ENCODE assay signal across 18 cellular contexts in the genomic region with DNA sequence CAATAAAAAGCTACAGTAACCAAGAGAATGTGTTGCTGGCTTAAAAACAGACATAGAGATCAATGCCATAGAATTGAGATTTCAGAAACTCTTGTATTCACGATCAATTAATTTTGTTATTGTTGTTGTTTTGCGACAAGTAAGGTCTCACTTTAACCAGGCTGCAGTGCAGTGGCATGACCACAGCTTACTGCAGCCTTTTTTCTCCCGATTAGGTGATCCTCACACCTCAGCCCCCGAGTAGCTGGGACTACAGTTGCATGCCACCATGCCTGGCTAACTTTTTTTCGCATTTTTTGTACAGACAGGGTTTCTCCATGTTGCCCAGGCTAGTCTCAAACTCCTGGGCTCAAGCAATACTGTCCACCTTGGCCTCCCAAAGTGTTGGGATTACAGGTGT. TPM values are rescaled to one million over a fixed set of nuclear protein-coding genes. Genes with fewer than 3 reads are reported as not detected.
DNase-seq lines count a peak whose midpoint lies in the region; ATAC-seq and TF ChIP-seq lines count a peak whose summit lies in the region.
"Had no signal": no experiment of that assay in that cellular context is flagged by ENCODE, and none has a peak within 500 bp of the region (broad histone marks: within the 10 kb centered on the region; RNA-seq: fewer than 3 reads in every experiment).

No MANE protein-coding gene starts in this region.

- H3K4me2 ChIP-seq in mesendoderm (ENCODE audit: low read length): no peak overlapping the region

- no peak overlapping the region for H3K4me3 ChIP-seq in CD8-positive, alpha-beta memory T cell (ENCODE audit: low read length)
- H3K4me3 ChIP-seq in mesendoderm (ENCODE audit: low read length): no peak overlapping the region
- H3K4me3 ChIP-seq: GM23248, Peyer's patch had no signal

- no peak overlapping the region for H3K18ac ChIP-seq in mesendoderm (ENCODE audit: low read length)

- H3K4me3 Mint-ChIP-seq in activated CD4-positive, alpha-beta T cell treated with anti-CD3 and anti-CD28 coated beads, Interleukin-2, amount 10 ng/mL, durations not matched to agents 24 days and 14 days: no peak overlapping the region
- H3K4me3 Mint-ChIP-seq in CD8-positive, alpha-beta memory T cell: peak overlapping the region in 4 of 7 donors; percentile 13 to 37 (median 18)
- H3K4me3 Mint-ChIP-seq in WTC11 (no peak overlapping the region), T-cell (no peak overlapping the region)
- H3K4me3 Mint-ChIP-seq: CD8-positive, alpha-beta T cell had no signal

- H3K36me3 Mint-ChIP-seq in activated CD4-positive, alpha-beta T cell treated with anti-CD3 and anti-CD28 coated beads, Interleukin-2, amount 10 ng/mL, durations not matched to agents 24 days and 14 days (ENCODE audit: low read depth): peaks cover 22% of the 10 kb centered on the region
- H3K36me3 Mint-ChIP-seq in CD8-positive, alpha-beta memory T cell: peaks cover 2 to 5% (median 4%) of the 10 kb centered on the region in 3 donors
- H3K36me3 Mint-ChIP-seq in WTC11 (peaks cover 6% of the 10 kb centered on the region), T-cell (peaks cover 9% of the 10 kb centered on the region)

- H3K27ac Mint-ChIP-seq in activated CD4-positive, alpha-beta T cell treated with anti-CD3 and anti-CD28 coated beads, Interleukin-2, amount 10 ng/mL, durations not matched to agents 24 days and 14 days: peak overlapping the region; percentile 38
- H3K27ac Mint-ChIP-seq in CD8-positive, alpha-beta memory T cell: peak overlapping the region in 2 of 8 donors; percentile 7 to 47
- H3K27ac Mint-ChIP-seq in WTC11 (peak overlapping the region; percentile 69), T-cell (no peak overlapping the region)
- H3K27ac Mint-ChIP-seq: CD8-positive, alpha-beta T cell had no signal

- H3K9me3 Mint-ChIP-seq in activated CD4-positive, alpha-beta T cell treated with anti-CD3 and anti-CD28 coated beads, Interleukin-2, amount 10 ng/mL, durations not matched to agents 24 days and 14 days: peaks cover 3% of the 10 kb centered on the region
- peaks cover 0 to 2% (median 0%) of the 10 kb centered on the region in 5 donors for H3K9me3 Mint-ChIP-seq in CD8-positive, alpha-beta memory T cell
- H3K9me3 Mint-ChIP-seq in WTC11 (0 out of 2 replicates have a peak, but pooled peaks cover 3% of the 10 kb centered on the region), T-cell (no peaks in the 10 kb centered on the region)
- H3K9me3 Mint-ChIP-seq: CD8-positive, alpha-beta T cell had no signal

- H4K5ac ChIP-seq in mesendoderm (ENCODE audit: low read length): no peak overlapping the region

- WGBS in mesendoderm (ENCODE audit: extremely low coverage, insufficient coverage, low lambda C conversion rate): no CpG with 5 or more reads among the region's 5 CpGs

- no peaks in the 10 kb centered on the region for H3K27me3 Mint-ChIP-seq in activated CD4-positive, alpha-beta T cell treated with anti-CD3 and anti-CD28 coated beads, Interleukin-2, amount 10 ng/mL, durations not matched to agents 24 days and 14 days
- H3K27me3 Mint-ChIP-seq in CD8-positive, alpha-beta memory T cell: no peaks in the 10 kb centered on the region
- H3K27me3 Mint-ChIP-seq in WTC11 (ENCODE audit: low read depth) (no peaks in the 10 kb centered on the region), T-cell (no peaks in the 10 kb centered on the region)

- peaks cover 56% of the 10 kb centered on the region for H3K4me1 Mint-ChIP-seq in activated CD4-positive, alpha-beta T cell treated with anti-CD3 and anti-CD28 coated beads, Interleukin-2, amount 10 ng/mL, durations not matched to agents 24 days and 14 days
- peaks cover 77 to 98% (median 89%) of the 10 kb centered on the region in 3 donors for H3K4me1 Mint-ChIP-seq in CD8-positive, alpha-beta memory T cell
- peaks cover 44% of the 10 kb centered on the region for H3K4me1 Mint-ChIP-seq in WTC11
- H3K4me1 Mint-ChIP-seq in T-cell: peaks cover 86 to 90% (median 90%) of the 10 kb centered on the region in 3 donors

- peaks cover 8% of the 10 kb centered on the region for H3K79me1 ChIP-seq in mesendoderm (ENCODE audit: low read length)

- no peak; the same call in 1 of the 2 replicates for ATAC-seq in WTC11
- ATAC-seq in T-cell (replicated peaks in 1 of 4): no peak
- no peak for ATAC-seq in left lobe of liver
- ATAC-seq: CD8-positive, alpha-beta T cell; Right ventricle myocardium inferior had no signal

- peaks cover 22% of the 10 kb centered on the region for H3K79me2 ChIP-seq in mesendoderm (ENCODE audit: control insufficient read depth, insufficient read depth, low read length)

- no peak overlapping the region for H2BK5ac ChIP-seq in mesendoderm (ENCODE audit: low read length)

- H2BK120ac ChIP-seq in mesendoderm (ENCODE audit: low read depth, low read length): no peak overlapping the region

- no peak overlapping the region for H3K4ac ChIP-seq in mesendoderm (ENCODE audit: low read depth, low read length)

- no peak overlapping the region for H3K27ac ChIP-seq in CD8-positive, alpha-beta memory T cell (ENCODE audit: low read depth, low read length)
- H3K27ac ChIP-seq in mesendoderm (ENCODE audit: low read depth, low read length): no peak overlapping the region
- H3K27ac ChIP-seq: GM23248, Peyer's patch had no signal

- CTCF ChIA-PET in CD8-positive, alpha-beta memory T cell (lab: Charles Lee): no interaction called here
- CTCF ChIA-PET in WTC11 (lab: Charles Lee): interaction anchor here (0.6 kb wide), 1 partner anchor 26 kb away, joined by 4 read pairs; no protein-coding TSS in a partner anchor
- CTCF ChIA-PET in T-cell (lab: Charles Lee): no interaction called here

- H3K56ac ChIP-seq in mesendoderm (ENCODE audit: low read length): no peak overlapping the region

- no peaks in the 10 kb centered on the region for H3K27me3 ChIP-seq in CD8-positive, alpha-beta memory T cell (ENCODE audit: insufficient read depth, low read length, poor library complexity, severe bottlenecking)
- H3K27me3 ChIP-seq in mesendoderm (ENCODE audit: insufficient read depth, low read length, poor library complexity): no peaks in the 10 kb centered on the region
- H3K27me3 ChIP-seq: Peyer's patch had no signal

- H3K4me1 ChIP-seq in CD8-positive, alpha-beta memory T cell (ENCODE audit: insufficient read depth, low read length): peaks cover 41% of the 10 kb centered on the region
- H3K4me1 ChIP-seq in mesendoderm (ENCODE audit: control insufficient read depth, low read depth, low read length): no peaks in the 10 kb centered on the region
- H3K4me1 ChIP-seq: Peyer's patch had no signal

- no peak overlapping the region for H2AK5ac ChIP-seq in mesendoderm (ENCODE audit: low read length)

- H3K23ac ChIP-seq in mesendoderm (ENCODE audit: low read length): no peak overlapping the region

- no peak overlapping the region for H3K9ac ChIP-seq in mesendoderm (ENCODE audit: low read length)
- H3K9ac ChIP-seq: GM23248 had no signal

- H3K9me3 ChIP-seq in CD8-positive, alpha-beta memory T cell (ENCODE audit: low read length): no peaks in the 10 kb centered on the region
- H3K9me3 ChIP-seq: Peyer's patch had no signal

- no peak overlapping the region for H2BK15ac ChIP-seq in mesendoderm (replicated peaks; ENCODE audit: low read depth)

- POLR2A ChIA-PET in CD8-positive, alpha-beta memory T cell (lab: Charles Lee): interaction anchor here (0.7 kb wide), 1 partner anchor 11 kb away, joined by 5 read pairs; no protein-coding TSS in a partner anchor
- POLR2A ChIA-PET in WTC11 (lab: Charles Lee): no interaction called here
- POLR2A ChIA-PET in T-cell (lab: Charles Lee): interaction anchor here in 1 of 2 donors (1.3 kb wide), 1 partner anchor 27 kb away, joined by 3 read pairs; no protein-coding TSS in a partner anchor

- no peaks in the 10 kb centered on the region for H3K36me3 ChIP-seq in CD8-positive, alpha-beta memory T cell (ENCODE audit: insufficient read depth, low read length)
- no peaks in the 10 kb centered on the region for H3K36me3 ChIP-seq in mesendoderm (ENCODE audit: control insufficient read depth, insufficient read depth, low read length)
- H3K36me3 ChIP-seq: Peyer's patch had no signal

- TF ChIP-seq CTCF in WTC11 (IDR thresholded peaks at IDR 0.05): no peak

- DNase-seq in activated CD4-positive, alpha-beta T cell treated with anti-CD3 and anti-CD28 coated beads, Interleukin-2, amount 10 ng/mL, durations not matched to agents 24 days and 14 days: no peak
- DNase-seq in activated CD4-positive, alpha-beta T cell treated with anti-CD3 and anti-CD28 coated beads for 4 hours: no peak
- DNase-seq in CD8-positive, alpha-beta memory T cell: no peak
- no peak for DNase-seq in WTC11 (ENCODE audit: low spot score)
- DNase-seq in mesendoderm: peak; percentile 26
- no peak for DNase-seq in T-cell
- no peak for DNase-seq in left lobe of liver (ENCODE audit: low spot score)
- no peak for DNase-seq in midbrain (lab: John Stamatoyannopoulos, UW)
- DNase-seq: CD8-positive, alpha-beta T cell; DND-41; GM23248; NCI-H1092 treated with DMSO at 0.1 percent for 48 hours; NCI-H1694; NCI-H2107; NCI-H2227 treated with DMSO at 0.1 percent for 48 hours; NCI-H524; Peyer's patch had no signal

- H4K8ac ChIP-seq in mesendoderm (ENCODE audit: low read depth, low read length): no peak overlapping the region

- intact Hi-C loops in activated CD4-positive, alpha-beta T cell treated with anti-CD3 and anti-CD28 coated beads, Interleukin-2, amount 10 ng/mL, durations not matched to agents 24 days and 14 days (cut with micrococcal nuclease): loop anchor here (2.0 to 5.0 kb wide), 2 partner anchors 39 to 93 kb away; no protein-coding TSS in a partner anchor

TF ChIP-seq in WTC11, 78 proteins besides CTCF, POLR2A, EP300 and RAD21 (continues in another document):
- no peak for TF ChIP-seq TP53 (CRISPR knock-in tag; IDR thresholded peaks at IDR 0.05)

RNA-seq across cellular contexts. Expression of a gene that starts 42.2 kb away (rescaled TPM):
- 52.6 and 56.2 TPM in 2 replicates for total RNA-seq in activated CD4-positive, alpha-beta T cell treated with anti-CD3 and anti-CD28 coated beads, Interleukin-2, amount 10 ng/mL, durations not matched to agents 24 days and 14 days
- 10 to 100 TPM; 45.4 to 47.0 TPM for total RNA-seq in CD8-positive, alpha-beta memory T cell
- 6.2 TPM for polyA plus RNA-seq in CD8-positive, alpha-beta memory T cell
- total RNA-seq in WTC11 (2021): 31.5 to 33.4 TPM (median 33.4 TPM) in 3 replicates
- polyA plus RNA-seq in mesendoderm (2013, experiment 1 of 2): 23.1 TPM
- 23.4 TPM for polyA plus RNA-seq in mesendoderm (2013, experiment 2 of 2)
- total RNA-seq in T-cell: 10 to 100 TPM; 44.9 to 59.4 (median 46.8) TPM
- total RNA-seq in left lobe of liver: 15.5 TPM

RNA-seq across cellular contexts. Expression of a gene that starts 54.3 kb away (rescaled TPM):
- total RNA-seq in activated CD4-positive, alpha-beta T cell treated with anti-CD3 and anti-CD28 coated beads, Interleukin-2, amount 10 ng/mL, durations not matched to agents 24 days and 14 days: 103 and 104 TPM in 2 replicates
- 100 to 1,000 TPM; 120 to 122 TPM for total RNA-seq in CD8-positive, alpha-beta memory T cell
- 137 TPM for polyA plus RNA-seq in CD8-positive, alpha-beta memory T cell
- total RNA-seq in WTC11 (2021) (65.3 to 76.1 TPM (median 66.5 TPM) in 3 replicates), T-cell (10 to 100 TPM; 46.9 to 62.3 (median 59.3) TPM), left lobe of liver (18.0 TPM)
- 156 TPM for polyA plus RNA-seq in mesendoderm (2013, experiment 1 of 2)
- 155 TPM for polyA plus RNA-seq in mesendoderm (2013, experiment 2 of 2)

Comparison
In these comparisons a context has a peak if more than half of its experiments do, and no peak if none do; other contexts are left out.
1. H3K27ac Mint-ChIP-seq: peak in activated CD4-positive, alpha-beta T cell treated with anti-CD3 and anti-CD28 coated beads, Interleukin-2, amount 10 ng/mL, durations not matched to agents 24 days and 14 days (single experiment) and WTC11 (single experiment); none in T-cell (0 of 2).
2. H3K4me3 Mint-ChIP-seq: peak in CD8-positive, alpha-beta memory T cell (4 of 7); none in activated CD4-positive, alpha-beta T cell treated with anti-CD3 and anti-CD28 coated beads, Interleukin-2, amount 10 ng/mL, durations not matched to agents 24 days and 14 days (single experiment), WTC11 (single experiment) and T-cell (0 of 3).